ENCODE assay signal across 2 cellular contexts in genomic region chr6:43578748-43579147, GRCh38.
TF ChIP-seq lines count a peak whose summit lies in the region.

No MANE protein-coding gene starts in this region.

TF ChIP-seq in IMR-90, 13 proteins besides CTCF, POLR2A, EP300 and RAD21:
- TF ChIP-seq FOS (IDR thresholded peaks at IDR 0.05; ENCODE audit: low read depth, low read length) (no peak), BHLHE40 (IDR thresholded peaks at IDR 0.05; ENCODE audit: low read depth, low read length) (no peak), ELK1 (IDR thresholded peaks at IDR 0.05; ENCODE audit: borderline replicate concordance, low read depth, low read length) (no peak), MAFK (IDR thresholded peaks at IDR 0.05; ENCODE audit: low read depth, low read length) (no peak), MXI1 (IDR thresholded peaks at IDR 0.05; ENCODE audit: borderline replicate concordance, low read depth, low read length) (no peak), RFX5 (IDR thresholded peaks at IDR 0.05; ENCODE audit: low read depth, low read length) (no peak), CEBPB (IDR thresholded peaks at IDR 0.05; ENCODE audit: low read depth, low read length) (no peak), SMC3 (IDR thresholded peaks at IDR 0.05; ENCODE audit: low read depth, low read length) (no peak), MAZ (IDR thresholded peaks at IDR 0.05; ENCODE audit: borderline replicate concordance, low read depth, low read length) (no peak), CHD1 (IDR thresholded peaks at IDR 0.05; ENCODE audit: low read depth, low read length) (no peak), NFE2L2 (IDR thresholded peaks at IDR 0.05; ENCODE audit: low read depth, low read length) (no peak), USF2 (IDR thresholded peaks at IDR 0.05; ENCODE audit: low read depth, low read length) (no peak), RCOR1 (IDR thresholded peaks at IDR 0.05; ENCODE audit: insufficient replicate concordance, low read length) (no peak)
TF ChIP-seq in IMR-90: peak in this region for 0.

TF ChIP-seq in GM12878, 131 proteins besides CTCF, POLR2A, EP300 and RAD21:
- TF ChIP-seq RUNX3 (IDR thresholded peaks at IDR 0.05; ENCODE audit: low read length) = no peak
- no peak for TF ChIP-seq SMC3 (IDR thresholded peaks at IDR 0.05; ENCODE audit: borderline replicate concordance, low read length)
- TF ChIP-seq E2F4 (IDR thresholded peaks at IDR 0.05; ENCODE audit: low read depth, low read length) = no peak
- TF ChIP-seq CBFB (IDR thresholded peaks at IDR 0.05; ENCODE audit: low read depth) = no peak
- TF ChIP-seq CUX1 (IDR thresholded peaks at IDR 0.05; ENCODE audit: insufficient replicate concordance, low read depth, low read length) = no peak
- TF ChIP-seq PAX8 (IDR thresholded peaks at IDR 0.05) = no peak
- TF ChIP-seq POLR2AphosphoS2 (IDR thresholded peaks at IDR 0.05; ENCODE audit: low read depth, low read length) = no peak
- no peak for TF ChIP-seq CEBPZ (IDR thresholded peaks at IDR 0.05; ENCODE audit: low read depth, low read length)
- no peak for TF ChIP-seq CREB1 (IDR thresholded peaks at IDR 0.05; ENCODE audit: low read depth)
- TF ChIP-seq ETV6 (conservative IDR thresholded peaks at IDR 0.05 in 1 of 2, IDR thresholded peaks at IDR 0.05 in 1 of 2; ENCODE audit: borderline replicate concordance in 1 of 2, low read depth in 1 of 2) = no peak
- no peak for TF ChIP-seq EGR1 (IDR thresholded peaks at IDR 0.05; ENCODE audit: borderline replicate concordance in 1 of 2, low read depth in 2 of 2, low read length in 2 of 2)
- no peak for TF ChIP-seq SIX5 (IDR thresholded peaks at IDR 0.05; ENCODE audit: low read depth, low read length, severe bottlenecking)
- TF ChIP-seq RB1 (IDR thresholded peaks at IDR 0.05; ENCODE audit: borderline replicate concordance) = no peak
- TF ChIP-seq BMI1 (IDR thresholded peaks at IDR 0.05; ENCODE audit: borderline replicate concordance) = no peak
- TF ChIP-seq SP1 (IDR thresholded peaks at IDR 0.05; ENCODE audit: low read depth, low read length) = no peak
- TF ChIP-seq TCF7 (IDR thresholded peaks at IDR 0.05; ENCODE audit: borderline replicate concordance) = no peak
- no peak for TF ChIP-seq SUZ12 (IDR thresholded peaks at IDR 0.05; ENCODE audit: unreplicated experiment)
- no peak for TF ChIP-seq FOXK2 (IDR thresholded peaks at IDR 0.05)
